In the genomic region with DNA sequence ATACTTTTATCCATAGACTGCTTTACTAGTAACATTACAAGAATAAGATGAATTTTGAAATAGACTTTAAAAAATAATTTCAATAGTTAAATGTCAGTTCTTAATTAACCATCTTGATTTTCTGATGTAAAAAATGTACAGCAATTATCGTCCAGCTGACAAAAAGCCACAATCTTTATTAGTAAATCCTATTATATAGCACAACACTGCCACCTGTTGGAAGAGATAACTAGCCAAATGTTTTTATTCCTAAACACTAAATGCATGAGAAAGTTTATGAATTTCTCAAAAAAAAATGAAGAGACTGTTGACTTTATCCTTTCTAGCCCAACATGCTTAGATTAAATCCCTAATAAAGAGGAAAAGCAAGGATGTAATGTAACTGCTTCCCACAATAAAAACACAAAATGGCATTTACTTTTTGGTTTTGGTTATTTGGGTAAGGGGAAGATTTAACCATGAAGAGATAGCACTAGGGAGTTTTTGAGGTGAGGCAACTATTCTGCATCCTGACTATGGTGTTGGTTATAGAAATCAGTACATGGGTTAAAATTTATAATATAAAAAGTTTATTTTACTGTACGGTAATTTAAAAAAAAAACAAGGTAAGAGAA, we compare ENCODE assay signal across 8 cellular contexts. TPM values are rescaled to one million over a fixed set of nuclear protein-coding genes. Genes with fewer than 3 reads are reported as not detected.
DNase-seq lines count a peak whose midpoint lies in the region; ATAC-seq and TF ChIP-seq lines count a peak whose summit lies in the region.

No MANE protein-coding gene starts in this region.

- H3K36me3 ChIP-seq in KMS-11 (ENCODE audit: insufficient read depth) (no peaks in the 10 kb centered on the region; the same call in 1 of the 2 replicates), sigmoid colon (no peaks in the 10 kb centered on the region)

- peaks cover 98% of the 10 kb centered on the region for H3K79me2 ChIP-seq in KMS-11 (ENCODE audit: insufficient read depth, low read depth)

- no peak for TF ChIP-seq POLR2A in sigmoid colon (IDR thresholded peaks at IDR 0.05)

- TF ChIP-seq EP300 in sigmoid colon (IDR thresholded peaks at IDR 0.05), result no peak

- H4K20me1 ChIP-seq in KMS-11 (ENCODE audit: insufficient read depth), result peaks cover 8% of the 10 kb centered on the region; the same call in 1 of the 2 replicates

- peak; percentile 95 for TF ChIP-seq CTCF in KMS-11 (conservative IDR thresholded peaks at IDR 0.05; ENCODE audit: low read depth, low read length)
- TF ChIP-seq CTCF in fibroblast of the aortic adventitia (IDR thresholded peaks at IDR 0.05; ENCODE audit: insufficient read depth, low read length), result peak; percentile 54
- peak; percentile 27 to 67 (median 45) for TF ChIP-seq CTCF in sigmoid colon (IDR thresholded peaks at IDR 0.05)

- peak; percentile 42 for DNase-seq in DMS 273 treated with DMSO at 0.1 percent for 48 hours (lab: John Stamatoyannopoulos, UW)
- DNase-seq in SKM-1 (lab: John Stamatoyannopoulos, UW; ENCODE audit: unreplicated experiment), result peak; percentile 8
- peak; percentile 81 for DNase-seq in fibroblast of the aortic adventitia (ENCODE audit: low read depth)
- no peak for DNase-seq in sigmoid colon
- no peak for DNase-seq in activated naive CD4-positive, alpha-beta T cell treated with Interleukin-2 at 50 U/mL for 16 hours

- ATAC-seq in HG03280 (IDR thresholded peaks at IDR 0.05; ENCODE audit: unreplicated experiment), result no peak
- ATAC-seq in GM18519 (IDR thresholded peaks at IDR 0.05; ENCODE audit: low FRiP score, unreplicated experiment), result no peak

- H3K9ac ChIP-seq in KMS-11, result no peak overlapping the region

- no peak overlapping the region for H3K4me2 ChIP-seq in KMS-11

- WGBS in sigmoid colon, 2 donors, result 38 to 43% methylated on average over 2 of the region's 2 CpGs

- intact Hi-C loops in sigmoid colon (cut with DNase I), result loop anchor here (1.0 kb wide), 2 partner anchors 118 to 139 kb away; no protein-coding TSS in a partner anchor

- no peaks in the 10 kb centered on the region for H3K9me3 ChIP-seq in sigmoid colon

- H3K27ac ChIP-seq in KMS-11, result no peak overlapping the region
- H3K27ac ChIP-seq in sigmoid colon, result no peak overlapping the region

- H3K4me3 ChIP-seq in KMS-11 (IDR thresholded peaks at IDR 0.05; ENCODE audit: insufficient read depth, low read depth, low read length) (no peak overlapping the region), fibroblast of the aortic adventitia (ENCODE audit: low read depth, low read length) (no peak overlapping the region), sigmoid colon (no peak overlapping the region)

- H3K4me1 ChIP-seq in KMS-11 (ENCODE audit: low read depth, poor library complexity, severe bottlenecking) (peaks cover 48% of the 10 kb centered on the region), sigmoid colon (peaks cover 0 to 29% (median 16%) of the 10 kb centered on the region in 4 donors)

- no peaks in the 10 kb centered on the region for H3K27me3 ChIP-seq in KMS-11 (ENCODE audit: insufficient read depth, low read depth)
- H3K27me3 ChIP-seq in sigmoid colon, result no peaks in the 10 kb centered on the region

- no peak overlapping the region for H2AFZ ChIP-seq in KMS-11 (ENCODE audit: low read depth)

RNA-seq across cellular contexts. Expression of a gene that starts 8.0 kb away (rescaled TPM):
- 13.2 and 71.4 TPM in 2 replicates for total RNA-seq in fibroblast of the aortic adventitia (ENCODE audit: low replicate concordance)
- total RNA-seq in sigmoid colon, result 10 to 100 TPM; 36.0 to 61.2 (median 42.9) TPM
- polyA plus RNA-seq in sigmoid colon, result 10 to 100 TPM; 31.2 to 46.1 (median 36.3) TPM

RNA-seq across cellular contexts. Expression of a gene that starts 37.2 kb away (rescaled TPM):
- total RNA-seq in fibroblast of the aortic adventitia (ENCODE audit: low replicate concordance) (24.0 and 60.3 TPM in 2 replicates), sigmoid colon (100 to 1,000 TPM in 2 of 4 donors, 10 to 100 TPM in 2; 60.4 to 105 (median 94.0) TPM)
- polyA plus RNA-seq in sigmoid colon, result 10 to 100 TPM; 22.9 to 35.4 (median 27.9) TPM

Comparison
In these comparisons a context has a peak if more than half of its experiments do, and no peak if none do; other contexts are left out.
1. DNase-seq: peak in DMS 273 treated with DMSO at 0.1 percent for 48 hours (single experiment), SKM-1 (single experiment) and fibroblast of the aortic adventitia (single experiment); none in sigmoid colon (single experiment) and activated naive CD4-positive, alpha-beta T cell treated with Interleukin-2 at 50 U/mL for 16 hours (single experiment).
2. CTCF ChIP-seq: peak in every context shown above with its lines; median percentile 95 in KMS-11; 54 in fibroblast of the aortic adventitia; 45 in sigmoid colon.